In genomic region chr7:4483851-4484250, GRCh38 we compare ENCODE assay signal across 28 cellular contexts.
"Had no signal": no experiment of that assay in that cellular context is flagged by ENCODE, and none has a peak within 500 bp of the region (broad histone marks: within the 10 kb centered on the region; RNA-seq: fewer than 3 reads in every experiment).

No MANE protein-coding gene starts in this region.

- H3K9me3 ChIP-seq: testis, thyroid gland, upper lobe of right lung, vagina had no signal

- H3K36me3 Mint-ChIP-seq: stimulated activated effector memory CD8-positive, alpha-beta T cell treated with anti-CD3 and anti-CD28 coated beads, Interleukin-12 subunit alpha, Interleukin-12 subunit beta, amount 100 ng/mL, for 72 hours; type B pancreatic cell had no signal

- H3K4me1 Mint-ChIP-seq: stimulated activated effector memory CD8-positive, alpha-beta T cell treated with anti-CD3 and anti-CD28 coated beads, Interleukin-12 subunit alpha, Interleukin-12 subunit beta, amount 100 ng/mL, for 72 hours; stimulated activated memory B cell treated with anti-CD40 and anti-IgM and Interleukin-4, amounts not matched to agents 10 μg/mL and 1 μg/mL and 100 μg/mL, for 72 hours; stimulated activated naive CD8-positive, alpha-beta T cell treated with anti-CD3 and anti-CD28 coated beads, Interleukin-15, amount 100 ng/mL, for 72 hours had no signal

- H3K27ac ChIP-seq: stomach, suprapubic skin, testis, thoracic aorta, thyroid gland, tibial artery, tibial nerve, transverse colon, upper lobe of left lung, upper lobe of right lung, uterus, vagina had no signal

- H3K27me3 ChIP-seq: stomach, testis, thyroid gland, tibial artery, tibial nerve, transverse colon, upper lobe of left lung, upper lobe of right lung, uterus, vagina had no signal

- DNase-seq: stimulated activated CD4-positive, alpha-beta T cell treated with anti-CD3 and anti-CD28 coated beads, Interleukin-2, amount 100 ng/mL, for 48 hours; stimulated activated CD4-positive, alpha-beta T cell treated with anti-CD3 and anti-CD28 coated beads, Interleukin-4, amount 100 ng/mL, for 1 hour; stimulated activated CD4-positive, alpha-beta T cell treated with anti-CD3 and anti-CD28 coated beads, Interleukin-4, amount 100 ng/mL, for 24 hours; stimulated activated CD4-positive, alpha-beta T cell treated with anti-CD3 and anti-CD28 coated beads, Interleukin-4, amount 100 ng/mL, for 4 hours; stimulated activated CD8-positive, alpha-beta memory T cell treated with anti-CD3 and anti-CD28 coated beads, Interleukin-4, amount 100 ng/mL, for 48 hours; stimulated activated naive B cell treated with anti-CD40 and anti-IgM and Interleukin-4, amounts not matched to agents 10 μg/mL and 1 μg/mL and 100 μg/mL, for 72 hours; stimulated activated naive CD4-positive, alpha-beta T cell; stimulated activated naive CD4-positive, alpha-beta T cell treated with Interleukin-2 at 50 U/mL for 16 hours; stimulated activated naive CD8-positive, alpha-beta T cell treated with anti-CD3 and anti-CD28 coated beads, Interleukin-15, amount 100 ng/mL, for 72 hours; stimulated activated naive CD8-positive, alpha-beta T cell treated with anti-CD3 and anti-CD28 coated beads, Interleukin-15, Interleukin-2, amounts not matched to agents 100 U/mL and 50 U/mL, for 24 hours; stomach; substantia nigra; testis; thyroid gland; tibial artery; transverse colon; trophoblast cell; upper lobe of left lung; upper lobe of right lung; uterus had no signal

- H3K36me3 ChIP-seq: stomach, suprapubic skin, thoracic aorta, thyroid gland, tibial artery, tibial nerve, transverse colon, upper lobe of left lung, upper lobe of right lung, uterus, vagina had no signal

- ATAC-seq: stimulated activated effector memory CD8-positive, alpha-beta T cell treated with anti-CD3 and anti-CD28 coated beads, Interleukin-12 subunit alpha, Interleukin-12 subunit beta, amount 100 ng/mL, for 72 hours; stimulated activated memory B cell treated with anti-CD40 and anti-IgM and Interleukin-4, amounts not matched to agents 10 μg/mL and 1 μg/mL and 100 μg/mL, for 72 hours; stimulated activated naive B cell treated with anti-CD40 and anti-IgM and Interleukin-4, amounts not matched to agents 10 μg/mL and 1 μg/mL and 100 μg/mL, for 72 hours; stimulated activated naive CD8-positive, alpha-beta T cell treated with anti-CD3 and anti-CD28 coated beads, Interleukin-15, amount 100 ng/mL, for 72 hours; stimulated activated naive CD8-positive, alpha-beta T cell treated with anti-CD3 and anti-CD28 coated beads, Interleukin-15, Interleukin-2, amounts not matched to agents 100 U/mL and 50 U/mL, for 24 hours; upper lobe of right lung had no signal

- H3K27ac Mint-ChIP-seq: stimulated activated effector memory CD8-positive, alpha-beta T cell treated with anti-CD3 and anti-CD28 coated beads, Interleukin-12 subunit alpha, Interleukin-12 subunit beta, amount 100 ng/mL, for 72 hours; stimulated activated memory B cell treated with anti-CD40 and anti-IgM and Interleukin-4, amounts not matched to agents 10 μg/mL and 1 μg/mL and 100 μg/mL, for 72 hours; stimulated activated naive B cell treated with anti-CD40 and anti-IgM and Interleukin-4, amounts not matched to agents 10 μg/mL and 1 μg/mL and 100 μg/mL, for 72 hours; stimulated activated naive CD8-positive, alpha-beta T cell treated with anti-CD3 and anti-CD28 coated beads, Interleukin-15, amount 100 ng/mL, for 72 hours; stimulated activated naive CD8-positive, alpha-beta T cell treated with anti-CD3 and anti-CD28 coated beads, Interleukin-15, Interleukin-2, amounts not matched to agents 100 ng/mL and 50 ng/mL, for 24 hours; type B pancreatic cell had no signal

- H3K4me3 Mint-ChIP-seq: stimulated activated effector memory CD8-positive, alpha-beta T cell treated with anti-CD3 and anti-CD28 coated beads, Interleukin-12 subunit alpha, Interleukin-12 subunit beta, amount 100 ng/mL, for 72 hours; stimulated activated memory B cell treated with anti-CD40 and anti-IgM and Interleukin-4, amounts not matched to agents 10 μg/mL and 1 μg/mL and 100 μg/mL, for 72 hours; stimulated activated naive B cell treated with anti-CD40 and anti-IgM and Interleukin-4, amounts not matched to agents 10 μg/mL and 1 μg/mL and 100 μg/mL, for 72 hours; stimulated activated naive CD8-positive, alpha-beta T cell treated with anti-CD3 and anti-CD28 coated beads, Interleukin-15, amount 100 ng/mL, for 72 hours; stimulated activated naive CD8-positive, alpha-beta T cell treated with anti-CD3 and anti-CD28 coated beads, Interleukin-15, Interleukin-2, amounts not matched to agents 100 ng/mL and 50 ng/mL, for 24 hours; type B pancreatic cell had no signal

- H3K4me3 ChIP-seq: stomach, suprapubic skin, testis, thoracic aorta, thyroid gland, tibial artery, tibial nerve, transverse colon, upper lobe of left lung, upper lobe of right lung, uterus, vagina had no signal

- H3K4me1 ChIP-seq: stomach, suprapubic skin, testis, thyroid gland, tibial artery, tibial nerve, transverse colon, upper lobe of left lung, upper lobe of right lung, uterus, vagina had no signal
